In the genomic region with DNA sequence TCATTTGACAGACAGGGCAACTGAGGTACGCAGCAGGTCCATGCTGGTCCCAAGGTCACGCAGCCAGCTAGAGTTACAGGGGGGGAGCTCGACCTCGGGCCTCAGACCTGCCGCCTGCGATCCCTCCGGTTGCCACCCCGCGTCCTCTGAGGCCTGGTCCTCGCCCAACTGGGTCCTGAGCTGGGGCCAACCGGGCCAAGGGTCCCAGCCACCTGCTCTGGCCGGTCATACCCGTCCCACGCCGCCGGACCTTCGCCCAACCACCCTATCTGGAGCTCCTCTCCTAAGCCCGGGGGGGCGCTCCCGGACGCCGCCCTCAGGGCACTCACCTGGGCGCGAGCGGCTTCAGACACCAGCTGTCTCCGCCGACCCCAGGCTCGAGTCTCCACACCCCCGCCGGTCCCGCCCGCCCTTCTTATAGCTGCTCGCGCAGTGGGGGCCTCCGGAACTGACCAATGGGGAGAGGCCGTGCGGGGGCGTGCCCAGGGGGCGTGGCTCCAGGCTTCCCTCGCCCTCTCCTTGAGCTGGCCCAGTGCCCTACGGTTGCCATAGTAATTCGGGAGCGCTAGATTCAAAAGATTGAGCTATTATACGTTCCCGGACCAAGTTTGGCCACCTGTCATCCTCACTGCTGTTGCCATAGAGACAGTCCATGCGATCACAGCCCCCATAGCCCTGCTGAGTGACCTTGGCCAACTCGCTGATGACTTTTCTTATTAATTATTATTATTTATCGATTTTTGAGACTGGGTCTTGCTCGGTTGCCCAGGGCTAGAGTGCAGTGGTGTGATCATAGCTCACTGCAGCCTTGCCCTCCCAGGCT, we compare ENCODE assay signal across 1 cellular context.
A peak's percentile ranks its signal among the peaks of the same experiment; 100 is the strongest.
TF ChIP-seq lines count a peak whose summit lies in the region.

A gene with protein sequence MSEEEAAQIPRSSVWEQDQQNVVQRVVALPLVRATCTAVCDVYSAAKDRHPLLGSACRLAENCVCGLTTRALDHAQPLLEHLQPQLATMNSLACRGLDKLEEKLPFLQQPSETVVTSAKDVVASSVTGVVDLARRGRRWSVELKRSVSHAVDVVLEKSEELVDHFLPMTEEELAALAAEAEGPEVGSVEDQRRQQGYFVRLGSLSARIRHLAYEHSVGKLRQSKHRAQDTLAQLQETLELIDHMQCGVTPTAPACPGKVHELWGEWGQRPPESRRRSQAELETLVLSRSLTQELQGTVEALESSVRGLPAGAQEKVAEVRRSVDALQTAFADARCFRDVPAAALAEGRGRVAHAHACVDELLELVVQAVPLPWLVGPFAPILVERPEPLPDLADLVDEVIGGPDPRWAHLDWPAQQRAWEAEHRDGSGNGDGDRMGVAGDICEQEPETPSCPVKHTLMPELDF (minus strand): TSS at position 389 of the 823 bp plus-strand sequence. CDS start 1,150 bp downstream, outside the sequence.

TF ChIP-seq in K562, 482 proteins besides CTCF, POLR2A, EP300 and RAD21 (continued from another document and continues in another):
- TF ChIP-seq ATF1 (CRISPR knock-in tag; IDR thresholded peaks at IDR 0.05): no peak
- TF ChIP-seq ATF1 (tag; IDR thresholded peaks at IDR 0.05): no peak
- no peak for TF ChIP-seq ZNF212 (CRISPR knock-in tag; IDR thresholded peaks at IDR 0.05)
- peak; percentile 96 for TF ChIP-seq EGR1 (conservative IDR thresholded peaks at IDR 0.05)
- TF ChIP-seq ETV1 (tag; conservative IDR thresholded peaks at IDR 0.05; ENCODE audit: low read depth): no peak
- no peak for TF ChIP-seq SMARCB1 (IDR thresholded peaks at IDR 0.05; ENCODE audit: insufficient read length, low read depth)
- TF ChIP-seq ZNF696 (CRISPR knock-in tag; conservative IDR thresholded peaks at IDR 0.05): no peak
- TF ChIP-seq ZNF695 (CRISPR knock-in tag; IDR thresholded peaks at IDR 0.05): no peak
- no peak for TF ChIP-seq ZFP1 (CRISPR knock-in tag; IDR thresholded peaks at IDR 0.05)
- no peak for TF ChIP-seq SMAD1 (IDR thresholded peaks at IDR 0.05; ENCODE audit: low read depth, low read length, partially characterized antibody)
- no peak for TF ChIP-seq DIDO1 (tag; IDR thresholded peaks at IDR 0.05; ENCODE audit: low read depth)
- no peak for TF ChIP-seq PBX2 (CRISPR knock-in tag; IDR thresholded peaks at IDR 0.05; ENCODE audit: low read depth)
- no peak for TF ChIP-seq PBX2 (tag; conservative IDR thresholded peaks at IDR 0.05; ENCODE audit: low read depth)
- no peak for TF ChIP-seq PATZ1 (CRISPR knock-in tag; IDR thresholded peaks at IDR 0.05; ENCODE audit: borderline replicate concordance)
- peak; percentile 80 for TF ChIP-seq RBFOX2 (IDR thresholded peaks at IDR 0.05; ENCODE audit: low read depth, low read length)
- TF ChIP-seq TOE1 (IDR thresholded peaks at IDR 0.05; ENCODE audit: borderline replicate concordance): no peak
- TF ChIP-seq TOE1 (CRISPR knock-in tag; IDR thresholded peaks at IDR 0.05; ENCODE audit: borderline replicate concordance, low read depth): no peak
- TF ChIP-seq KLF1 (tag; IDR thresholded peaks at IDR 0.05): 0 out of 2 replicates have a peak, but pooled peaks have one; percentile 42
- no peak for TF ChIP-seq SFPQ (IDR thresholded peaks at IDR 0.05; ENCODE audit: low read depth, low read length)
- TF ChIP-seq POLR2AphosphoS5 (IDR thresholded peaks at IDR 0.05; ENCODE audit: control insufficient read depth, insufficient read depth, low read depth, low read length): peak; percentile 33; the same call in 1 of the 2 replicates
- no peak for TF ChIP-seq ZNF395 (CRISPR knock-in tag; IDR thresholded peaks at IDR 0.05)
- TF ChIP-seq ZC3H4 (CRISPR knock-in tag; IDR thresholded peaks at IDR 0.05; ENCODE audit: borderline replicate concordance): no peak
- no peak for TF ChIP-seq ZNF707 (CRISPR knock-in tag; conservative IDR thresholded peaks at IDR 0.05)
- TF ChIP-seq ZNF134 (CRISPR knock-in tag; conservative IDR thresholded peaks at IDR 0.05): no peak
- peak; percentile 38 for TF ChIP-seq HMGN3 (IDR thresholded peaks at IDR 0.05; ENCODE audit: borderline replicate concordance, extremely low read depth, insufficient read length, low read depth, low read length)
- TF ChIP-seq TFAM (CRISPR knock-in tag; conservative IDR thresholded peaks at IDR 0.05): no peak
- no peak for TF ChIP-seq ZBTB9 (CRISPR knock-in tag; IDR thresholded peaks at IDR 0.05)
- no peak for TF ChIP-seq LARP7 (IDR thresholded peaks at IDR 0.05)
- TF ChIP-seq NR2F6 (CRISPR knock-in tag; IDR thresholded peaks at IDR 0.05): no peak
- TF ChIP-seq BCOR (IDR thresholded peaks at IDR 0.05): 0 out of 2 replicates have a peak, but pooled peaks have one; percentile 49
- no peak for TF ChIP-seq CBFA2T2 (conservative IDR thresholded peaks at IDR 0.05)
- no peak for TF ChIP-seq FOXA1 (IDR thresholded peaks at IDR 0.05; ENCODE audit: borderline replicate concordance)
- TF ChIP-seq NR2C2 (CRISPR knock-in tag; IDR thresholded peaks at IDR 0.05): no peak
- TF ChIP-seq NR2C2 (tag; IDR thresholded peaks at IDR 0.05): no peak
- TF ChIP-seq TRIM24 (IDR thresholded peaks at IDR 0.05): no peak
- TF ChIP-seq DNMT1 (IDR thresholded peaks at IDR 0.05): no peak
- peak; percentile 90 for TF ChIP-seq GATA2 (CRISPR knock-in tag; IDR thresholded peaks at IDR 0.05)
- TF ChIP-seq, protein P1, sequence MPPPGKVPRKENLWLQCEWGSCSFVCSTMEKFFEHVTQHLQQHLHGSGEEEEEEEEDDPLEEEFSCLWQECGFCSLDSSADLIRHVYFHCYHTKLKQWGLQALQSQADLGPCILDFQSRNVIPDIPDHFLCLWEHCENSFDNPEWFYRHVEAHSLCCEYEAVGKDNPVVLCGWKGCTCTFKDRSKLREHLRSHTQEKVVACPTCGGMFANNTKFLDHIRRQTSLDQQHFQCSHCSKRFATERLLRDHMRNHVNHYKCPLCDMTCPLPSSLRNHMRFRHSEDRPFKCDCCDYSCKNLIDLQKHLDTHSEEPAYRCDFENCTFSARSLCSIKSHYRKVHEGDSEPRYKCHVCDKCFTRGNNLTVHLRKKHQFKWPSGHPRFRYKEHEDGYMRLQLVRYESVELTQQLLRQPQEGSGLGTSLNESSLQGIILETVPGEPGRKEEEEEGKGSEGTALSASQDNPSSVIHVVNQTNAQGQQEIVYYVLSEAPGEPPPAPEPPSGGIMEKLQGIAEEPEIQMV (tag; conservative IDR thresholded peaks at IDR 0.05; ENCODE audit: low read depth): no peak
- TF ChIP-seq RUNX1 (IDR thresholded peaks at IDR 0.05; ENCODE audit: low read depth): no peak
- TF ChIP-seq ILK (tag; IDR thresholded peaks at IDR 0.05; ENCODE audit: borderline replicate concordance, low read depth): no peak
- TF ChIP-seq THRAP3 (IDR thresholded peaks at IDR 0.05; ENCODE audit: borderline replicate concordance): no peak
- TF ChIP-seq ZNF408 (CRISPR knock-in tag; IDR thresholded peaks at IDR 0.05; ENCODE audit: low read depth): no peak
- no peak for TF ChIP-seq NR2C1 (IDR thresholded peaks at IDR 0.05)
- no peak for TF ChIP-seq NR2C1 (tag; IDR thresholded peaks at IDR 0.05)
- TF ChIP-seq NFIC (IDR thresholded peaks at IDR 0.05): peak; percentile 95
- no peak for TF ChIP-seq GATAD2B (IDR thresholded peaks at IDR 0.05; ENCODE audit: borderline replicate concordance)
- no peak for TF ChIP-seq MAFG (tag; conservative IDR thresholded peaks at IDR 0.05)
- no peak for TF ChIP-seq POLR2AphosphoS2 (IDR thresholded peaks at IDR 0.05; ENCODE audit: low read length)
- TF ChIP-seq SRSF9 (IDR thresholded peaks at IDR 0.05; ENCODE audit: borderline replicate concordance, low read depth, low read length): no peak
- no peak for TF ChIP-seq ZFP30 (CRISPR knock-in tag; IDR thresholded peaks at IDR 0.05; ENCODE audit: borderline replicate concordance)
- TF ChIP-seq HDAC2 (IDR thresholded peaks at IDR 0.05): no peak
- TF ChIP-seq ZNF57 (CRISPR knock-in tag; IDR thresholded peaks at IDR 0.05): no peak
- no peak for TF ChIP-seq MECOM (CRISPR knock-in tag; IDR thresholded peaks at IDR 0.05)
- TF ChIP-seq CBX3 (IDR thresholded peaks at IDR 0.05; ENCODE audit: borderline replicate concordance in 1 of 2, low read length in 2 of 2): no peak
- TF ChIP-seq TAL1 (IDR thresholded peaks at IDR 0.05): no peak
- TF ChIP-seq ZNF23 (CRISPR knock-in tag; IDR thresholded peaks at IDR 0.05): no peak
- TF ChIP-seq, protein P2, sequence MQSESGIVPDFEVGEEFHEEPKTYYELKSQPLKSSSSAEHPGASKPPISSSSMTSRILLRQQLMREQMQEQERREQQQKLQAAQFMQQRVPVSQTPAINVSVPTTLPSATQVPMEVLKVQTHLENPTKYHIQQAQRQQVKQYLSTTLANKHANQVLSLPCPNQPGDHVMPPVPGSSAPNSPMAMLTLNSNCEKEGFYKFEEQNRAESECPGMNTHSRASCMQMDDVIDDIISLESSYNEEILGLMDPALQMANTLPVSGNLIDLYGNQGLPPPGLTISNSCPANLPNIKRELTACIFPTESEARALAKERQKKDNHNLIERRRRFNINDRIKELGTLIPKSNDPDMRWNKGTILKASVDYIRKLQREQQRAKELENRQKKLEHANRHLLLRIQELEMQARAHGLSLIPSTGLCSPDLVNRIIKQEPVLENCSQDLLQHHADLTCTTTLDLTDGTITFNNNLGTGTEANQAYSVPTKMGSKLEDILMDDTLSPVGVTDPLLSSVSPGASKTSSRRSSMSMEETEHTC (IDR thresholded peaks at IDR 0.05): no peak
- no peak for TF ChIP-seq TCFL5 (CRISPR knock-in tag; conservative IDR thresholded peaks at IDR 0.05)
- peak; percentile 64 for TF ChIP-seq SP1 (CRISPR knock-in tag; IDR thresholded peaks at IDR 0.05)
- no peak for TF ChIP-seq HNRNPUL1 (IDR thresholded peaks at IDR 0.05; ENCODE audit: low read length)
- TF ChIP-seq TSC22D4 (tag; IDR thresholded peaks at IDR 0.05): no peak
